Comparison of ENCODE assay signal across 1 cellular context in genomic region chr20:2353231-2353630, GRCh38.
TF ChIP-seq lines count a peak whose summit lies in the region.

No MANE protein-coding gene starts in this region.

TF ChIP-seq in HepG2, 621 proteins besides CTCF, POLR2A, EP300 and RAD21 (continued from another document):
- TF ChIP-seq, protein P1, sequence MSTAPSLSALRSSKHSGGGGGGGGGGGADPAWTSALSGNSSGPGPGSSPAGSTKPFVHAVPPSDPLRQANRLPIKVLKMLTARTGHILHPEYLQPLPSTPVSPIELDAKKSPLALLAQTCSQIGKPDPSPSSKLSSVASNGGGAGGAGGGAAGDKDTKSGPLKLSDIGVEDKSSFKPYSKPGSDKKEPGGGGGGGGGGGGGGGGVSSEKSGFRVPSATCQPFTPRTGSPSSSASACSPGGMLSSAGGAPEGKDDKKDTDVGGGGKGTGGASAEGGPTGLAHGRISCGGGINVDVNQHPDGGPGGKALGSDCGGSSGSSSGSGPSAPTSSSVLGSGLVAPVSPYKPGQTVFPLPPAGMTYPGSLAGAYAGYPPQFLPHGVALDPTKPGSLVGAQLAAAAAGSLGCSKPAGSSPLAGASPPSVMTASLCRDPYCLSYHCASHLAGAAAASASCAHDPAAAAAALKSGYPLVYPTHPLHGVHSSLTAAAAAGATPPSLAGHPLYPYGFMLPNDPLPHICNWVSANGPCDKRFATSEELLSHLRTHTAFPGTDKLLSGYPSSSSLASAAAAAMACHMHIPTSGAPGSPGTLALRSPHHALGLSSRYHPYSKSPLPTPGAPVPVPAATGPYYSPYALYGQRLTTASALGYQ (CRISPR knock-in tag; IDR thresholded peaks at IDR 0.05): no peak
- TF ChIP-seq SIX4 (CRISPR knock-in tag; IDR thresholded peaks at IDR 0.05) (peak; percentile 34; the same call in 1 of the 2 replicates), ZBTB39 (CRISPR knock-in tag; IDR thresholded peaks at IDR 0.05) (no peak), ZNF138 (CRISPR knock-in tag; IDR thresholded peaks at IDR 0.05; ENCODE audit: low read depth) (no peak)
